In genomic region chr11:68314886-68315580, GRCh38 we compare ENCODE assay signal across 9 cellular contexts. TPM values are rescaled to one million over a fixed set of nuclear protein-coding genes. Genes with fewer than 3 reads are reported as not detected.
DNase-seq lines count a peak whose midpoint lies in the region; ATAC-seq, FAIRE-seq and TF ChIP-seq lines count a peak whose summit lies in the region.
"Had no signal": no experiment of that assay in that cellular context is flagged by ENCODE, and none has a peak within 500 bp of the region (broad histone marks: within the 10 kb centered on the region; RNA-seq: fewer than 3 reads in every experiment).

No MANE protein-coding gene starts in this region.

- H3K4me2 ChIP-seq in HepG2 (ENCODE audit: low read depth, low read length) = peak overlapping the region; percentile 86
- no peak overlapping the region for H3K4me2 ChIP-seq in Karpas-422 (ENCODE audit: low read depth, low read length, poor library complexity, severe bottlenecking)

- H3K4me1 Mint-ChIP-seq in activated T-cell treated with anti-CD3 and anti-CD28 coated beads, Interleukin-2, amount 50 U/mL, for 24 hours (ENCODE audit: low read depth) = peaks cover 18% of the 10 kb centered on the region

- H3K4me1 ChIP-seq in HepG2 (ENCODE audit: insufficient read depth, low read length) = peaks cover 67% of the 10 kb centered on the region
- peaks cover 33 to 60% (median 46%) of the 10 kb centered on the region in 4 donors for H3K4me1 ChIP-seq in upper lobe of left lung
- no peaks in the 10 kb centered on the region for H3K4me1 ChIP-seq in Karpas-422 (ENCODE audit: low read length)

- POLR2A ChIA-PET in HepG2 (lab: Yijun Ruan, JAX) = interaction anchor here (0.8 to 5.9 kb wide), 17 partner anchors 10 to 145 kb away, joined by 3 to 209 read pairs (median 8); partner anchors contain the start of genes C11orf24 and PPP6R3

- peaks cover 2% of the 10 kb centered on the region for H3K27me3 Mint-ChIP-seq in activated T-cell treated with anti-CD3 and anti-CD28 coated beads, Interleukin-2, amount 50 U/mL, for 24 hours

- H3K9me3 Mint-ChIP-seq in activated T-cell treated with anti-CD3 and anti-CD28 coated beads, Interleukin-2, amount 50 U/mL, for 24 hours = no peaks in the 10 kb centered on the region
- H3K9me3 Mint-ChIP-seq: IgD-negative memory B cell had no signal

- peak overlapping the region; percentile 64 for H3K27ac ChIP-seq in brain microvascular endothelial cell
- H3K27ac ChIP-seq in HepG2 (ENCODE audit: extremely low read length, insufficient read depth, low read length) = peak overlapping the region; percentile 91
- H3K27ac ChIP-seq in upper lobe of left lung = peak overlapping the region; percentile 66 to 89 (median 71)
- H3K27ac ChIP-seq in Karpas-422 (ENCODE audit: low read length) = no peak overlapping the region

- ATAC-seq in HepG2 (peak; percentile 82), upper lobe of left lung (ENCODE audit: low FRiP score in 2 of 2) (peak in 1 of 2 donors; percentile 5), HG03432 (IDR thresholded peaks at IDR 0.05; ENCODE audit: unreplicated experiment) (no peak)

- TF ChIP-seq RAD21 in HepG2 (CRISPR knock-in tag; IDR thresholded peaks at IDR 0.05) = peak; percentile 49; the same call in 1 of the 2 replicates

- FAIRE-seq in HepG2 (lab: Jason Lieb, UNC) = peak; percentile 83

- no peaks in the 10 kb centered on the region for H3K9me3 ChIP-seq in HepG2 (ENCODE audit: low read length)
- H3K9me3 ChIP-seq in upper lobe of left lung = no peaks in the 10 kb centered on the region
- no peaks in the 10 kb centered on the region for H3K9me3 ChIP-seq in Karpas-422 (ENCODE audit: low read length)

- H4K20me1 ChIP-seq in HepG2 (ENCODE audit: insufficient read depth, low read length) = peaks cover 45% of the 10 kb centered on the region
- H4K20me1 ChIP-seq in Karpas-422 (ENCODE audit: insufficient read depth, low read depth, low read length) = no peaks in the 10 kb centered on the region

- intact Hi-C loops in HepG2 (cut with micrococcal nuclease; ENCODE audit: unreplicated experiment) = loop anchor here (2.0 to 5.0 kb wide), 4 partner anchors 14 to 58 kb away; no protein-coding TSS in a partner anchor

- H3K27me3 ChIP-seq in brain microvascular endothelial cell (replicated peaks) (no peaks in the 10 kb centered on the region), HepG2 (ENCODE audit: control insufficient read depth in 1 of 2, insufficient read depth in 2 of 2, low read length in 2 of 2) (no peaks in the 10 kb centered on the region; a peak in 1 of 5 replicates), upper lobe of left lung (peaks cover 0 to 5% (median 0%) of the 10 kb centered on the region in 4 donors), Karpas-422 (ENCODE audit: low read length) (no peaks in the 10 kb centered on the region)

- 1% methylated on average over 13 of the region's 19 CpGs for WGBS in HepG2 (ENCODE audit: low lambda C conversion rate)
- 38 to 42% methylated on average over 19 of the region's 19 CpGs for WGBS in upper lobe of left lung, 2 donors

- H3K79me2 ChIP-seq in HepG2 (ENCODE audit: insufficient read depth, low read length) (peaks cover 69% of the 10 kb centered on the region), Karpas-422 (ENCODE audit: low read length) (no peaks in the 10 kb centered on the region)

- H3K4me3 ChIP-seq in brain microvascular endothelial cell (ENCODE audit: low read depth, low read length) (peak overlapping the region; percentile 5), HepG2 (replicated peaks in 1 of 3; ENCODE audit: insufficient read depth in 1 of 3, low read depth in 2 of 3, low read length in 3 of 3) (peak overlapping the region; percentile 89 to 98 (median 95)), upper lobe of left lung (peak overlapping the region in 3 of 4 donors; percentile 65 to 73 (median 66)), Karpas-422 (ENCODE audit: low read length) (no peak overlapping the region)

- TF ChIP-seq POLR2A in HepG2 (IDR thresholded peaks at IDR 0.05; ENCODE audit: insufficient read depth in 1 of 2, low read depth in 2 of 2, low read length in 2 of 2) (peak; percentile 89 to 98), upper lobe of left lung (IDR thresholded peaks at IDR 0.05) (no peak)

- no peak for DNase-seq in activated T-cell treated with anti-CD3 and anti-CD28 coated beads, Interleukin-2, amount 50 U/mL, for 24 hours
- no peak for DNase-seq in activated T-cell treated with anti-CD3 and anti-CD28 coated beads for 4 hours
- peak; percentile 21 for DNase-seq in brain microvascular endothelial cell
- peak; percentile 96 for DNase-seq in HepG2 (ENCODE audit: low spot score)
- no peak for DNase-seq in upper lobe of left lung
- no peak for DNase-seq in Karpas-422
- no peak for DNase-seq in DMS 273 (lab: John Stamatoyannopoulos, UW; ENCODE audit: unreplicated experiment)

- H3K9ac ChIP-seq in HepG2 (ENCODE audit: insufficient read depth, low read depth, low read length) (peak overlapping the region; percentile 96), Karpas-422 (ENCODE audit: low read length) (no peak overlapping the region)

- TF ChIP-seq CTCF in brain microvascular endothelial cell (IDR thresholded peaks at IDR 0.05; ENCODE audit: low read depth, low read length, missing control alignments) (no peak), HepG2 (CRISPR knock-in tag; IDR thresholded peaks at IDR 0.05) (peak; percentile 27; the same call in 1 of the 2 replicates), upper lobe of left lung (IDR thresholded peaks at IDR 0.05) (no peak)

- CTCF ChIA-PET in HepG2 (lab: Yijun Ruan, JAX; ENCODE audit: low intra/inter-chr PET ratio, low total read pairs) = no interaction called here

- H3K36me3 Mint-ChIP-seq in activated T-cell treated with anti-CD3 and anti-CD28 coated beads, Interleukin-2, amount 50 U/mL, for 24 hours (ENCODE audit: low read depth) = peaks cover 2% of the 10 kb centered on the region
- H3K36me3 Mint-ChIP-seq: IgD-negative memory B cell had no signal

- in situ Hi-C loops in brain microvascular endothelial cell (cut with HindIII; ENCODE audit: low pct_ligation_motif_present, low sequenced_read_pairs) = no loop called here
- in situ Hi-C loops in HepG2 (cut with HindIII; ENCODE audit: extremely low pct_ligation_motif_present, low pct_unique_long_range_greater_than_20kb) = loop anchor here (5.0 kb wide), 1 partner anchor 67 kb away; no protein-coding TSS in a partner anchor

- no TSS peak for BruUV-seq in HepG2 (replicated peaks; lab: Mats Ljungman, UMichigan)

- H2AFZ ChIP-seq in HepG2 (ENCODE audit: low read length) = no peak overlapping the region
- H2AFZ ChIP-seq in Karpas-422 (ENCODE audit: low read length) = no peak overlapping the region

- TF ChIP-seq EP300 in HepG2 (IDR thresholded peaks at IDR 0.05; ENCODE audit: low read depth in 2 of 2, low read length in 2 of 2) (peak in 1 of 2 experiments; percentile 57; a peak in 2 of 4 replicates), HepG2 (CRISPR knock-in tag; IDR thresholded peaks at IDR 0.05; ENCODE audit: borderline replicate concordance) (no peak; the same call in 1 of the 2 replicates), upper lobe of left lung (IDR thresholded peaks at IDR 0.05) (no peak)

- no peaks in the 10 kb centered on the region for H3K36me3 ChIP-seq in brain microvascular endothelial cell (replicated peaks)
- H3K36me3 ChIP-seq in HepG2 (replicated peaks in 1 of 2; ENCODE audit: control insufficient read depth in 1 of 2, insufficient read depth in 2 of 2, low read length in 2 of 2) = peaks cover 0 to 6% of the 10 kb centered on the region in 2 experiments; a peak in 3 of 5 replicates
- no peaks in the 10 kb centered on the region for H3K36me3 ChIP-seq in upper lobe of left lung
- no peaks in the 10 kb centered on the region for H3K36me3 ChIP-seq in Karpas-422 (ENCODE audit: insufficient read depth, low read length)

- peak overlapping the region; percentile 85 for H3K4me3 Mint-ChIP-seq in activated T-cell treated with anti-CD3 and anti-CD28 coated beads, Interleukin-2, amount 50 U/mL, for 24 hours

- H3K27ac Mint-ChIP-seq in activated T-cell treated with anti-CD3 and anti-CD28 coated beads, Interleukin-2, amount 50 U/mL, for 24 hours = no peak overlapping the region
- H3K27ac Mint-ChIP-seq: IgD-negative memory B cell had no signal

- no peaks in the 10 kb centered on the region for H3K9me2 ChIP-seq in Karpas-422 (replicated peaks; ENCODE audit: insufficient read depth, low read length)

RNA-seq across cellular contexts. Expression of gene LRP5, which starts 2.6 kb away (rescaled TPM):
- total RNA-seq in HepG2 (2016; rRNA removed; fragmentation: Illumina TruSeq; extraction: Trizol) (23.6 and 40.4 TPM in 2 replicates), upper lobe of left lung (10 to 100 TPM; 51.5 to 79.4 (median 67.6) TPM)
- total RNA-seq in HepG2 (2016; cell fraction: cytosol; rRNA removed; fragmentation: Illumina TruSeq; extraction: Trizol; ENCODE audit: low read depth) = 19.7 and 22.6 TPM in 2 replicates
- total RNA-seq in HepG2 (2016; cell fraction: insoluble cytoplasmic fraction; rRNA removed; fragmentation: Illumina TruSeq; extraction: Trizol) = 17.6 and 41.1 TPM in 2 replicates
- total RNA-seq in HepG2 (2016; cell fraction: membrane; rRNA removed; fragmentation: Illumina TruSeq; extraction: Trizol) = 27.9 and 29.7 TPM in 2 replicates
- total RNA-seq in HepG2 (2016; cell fraction: nucleus; rRNA removed; fragmentation: Illumina TruSeq; extraction: Trizol) = 50.9 and 60.6 TPM in 2 replicates
- polyA plus RNA-seq in HepG2 (2011; rRNA removed) = 64.0 and 83.4 TPM in 2 replicates
- polyA plus RNA-seq in HepG2 (2011; cell fraction: cytosol; rRNA removed) = 37.9 and 59.3 TPM in 2 replicates
- 131 and 158 TPM in 2 replicates for polyA plus RNA-seq in HepG2 (2011; cell fraction: nucleus; rRNA removed)
- 80.7 and 119 TPM in 2 replicates for polyA plus RNA-seq in HepG2 (2012)
- polyA plus RNA-seq in HepG2 (2016; cell fraction: cytosol; fragmentation: Illumina TruSeq; extraction: Trizol; ENCODE audit: low read depth) = 10.8 and 12.1 TPM in 2 replicates
- 25.6 and 36.8 TPM in 2 replicates for polyA plus RNA-seq in HepG2 (2016; cell fraction: insoluble cytoplasmic fraction; fragmentation: Illumina TruSeq; extraction: Trizol; ENCODE audit: low read depth)
- 20.7 and 25.9 TPM in 2 replicates for polyA plus RNA-seq in HepG2 (2016; cell fraction: membrane; fragmentation: Illumina TruSeq; extraction: Trizol; ENCODE audit: low read depth)
- 130 and 133 TPM in 2 replicates for polyA plus RNA-seq in HepG2 (2016; cell fraction: nucleus; fragmentation: Illumina TruSeq; extraction: Trizol; ENCODE audit: insufficient read depth, low read depth)
- 49.7 and 219 TPM in 2 replicates for polyA minus RNA-seq in HepG2 (2011; rRNA and poly(A)+ RNA removed; ENCODE audit: low replicate concordance)
- 75.4 and 75.5 TPM in 2 replicates for polyA minus RNA-seq in HepG2 (2011; cell fraction: cytosol; rRNA and poly(A)+ RNA removed)
- polyA minus RNA-seq in HepG2 (2011; cell fraction: nucleus; rRNA and poly(A)+ RNA removed) = 58.3 and 59.0 TPM in 2 replicates
- total RNA-seq in Karpas-422 (2014; rRNA removed; shearing (Covaris generic); ENCODE audit: low replicate concordance) = 0.04 and 0.07 TPM in 2 replicates

RNA-seq across cellular contexts. Expression of gene C11orf24, which starts 43.3 kb away (rescaled TPM):
- total RNA-seq in HepG2 (2016; rRNA removed; fragmentation: Illumina TruSeq; extraction: Trizol) = 50.8 and 55.5 TPM in 2 replicates
- total RNA-seq in HepG2 (2016; cell fraction: cytosol; rRNA removed; fragmentation: Illumina TruSeq; extraction: Trizol; ENCODE audit: low read depth) = 110 and 141 TPM in 2 replicates
- 53.9 and 57.2 TPM in 2 replicates for total RNA-seq in HepG2 (2016; cell fraction: insoluble cytoplasmic fraction; rRNA removed; fragmentation: Illumina TruSeq; extraction: Trizol)
- total RNA-seq in HepG2 (2016; cell fraction: membrane; rRNA removed; fragmentation: Illumina TruSeq; extraction: Trizol) = 100.0 and 131 TPM in 2 replicates
- total RNA-seq in HepG2 (2016; cell fraction: nucleus; rRNA removed; fragmentation: Illumina TruSeq; extraction: Trizol) = 32.7 and 33.6 TPM in 2 replicates
- 52.9 and 62.4 TPM in 2 replicates for polyA plus RNA-seq in HepG2 (2011; rRNA removed)
- 58.4 and 70.2 TPM in 2 replicates for polyA plus RNA-seq in HepG2 (2011; cell fraction: cytosol; rRNA removed)
- polyA plus RNA-seq in HepG2 (2011; cell fraction: nucleus; rRNA removed) = 58.8 and 59.2 TPM in 2 replicates
- polyA plus RNA-seq in HepG2 (2012) = 50.8 and 63.8 TPM in 2 replicates
- 122 and 158 TPM in 2 replicates for polyA plus RNA-seq in HepG2 (2016; cell fraction: cytosol; fragmentation: Illumina TruSeq; extraction: Trizol; ENCODE audit: low read depth)
- polyA plus RNA-seq in HepG2 (2016; cell fraction: insoluble cytoplasmic fraction; fragmentation: Illumina TruSeq; extraction: Trizol; ENCODE audit: low read depth) = 61.2 and 70.0 TPM in 2 replicates
- polyA plus RNA-seq in HepG2 (2016; cell fraction: membrane; fragmentation: Illumina TruSeq; extraction: Trizol; ENCODE audit: low read depth) = 97.9 and 125 TPM in 2 replicates
- 71.8 and 76.2 TPM in 2 replicates for polyA plus RNA-seq in HepG2 (2016; cell fraction: nucleus; fragmentation: Illumina TruSeq; extraction: Trizol; ENCODE audit: insufficient read depth, low read depth)
- 53.9 and 60.5 TPM in 2 replicates for polyA minus RNA-seq in HepG2 (2011; rRNA and poly(A)+ RNA removed; ENCODE audit: low replicate concordance)
- polyA minus RNA-seq in HepG2 (2011; cell fraction: cytosol; rRNA and poly(A)+ RNA removed) = 26.4 and 31.4 TPM in 2 replicates
- 19.3 and 23.5 TPM in 2 replicates for polyA minus RNA-seq in HepG2 (2011; cell fraction: nucleus; rRNA and poly(A)+ RNA removed)
- 10 to 100 TPM; 13.9 to 37.5 (median 24.0) TPM for total RNA-seq in upper lobe of left lung
- total RNA-seq in Karpas-422 (2014; rRNA removed; shearing (Covaris generic); ENCODE audit: low replicate concordance) = 25.4 and 37.4 TPM in 2 replicates

Comparison
In these comparisons a context has a peak if more than half of its experiments do, and no peak if none do; other contexts are left out.
1. DNase-seq: peak in brain microvascular endothelial cell (single experiment) and HepG2 (single experiment); none in activated T-cell treated with anti-CD3 and anti-CD28 coated beads, Interleukin-2, amount 50 U/mL, for 24 hours (single experiment), activated T-cell treated with anti-CD3 and anti-CD28 coated beads for 4 hours (single experiment), upper lobe of left lung (0 of 2), Karpas-422 (single experiment) and DMS 273 (single experiment).
2. POLR2A ChIP-seq: peak in HepG2 (2 of 2); none in upper lobe of left lung (0 of 4).
3. RNA of gene LRP5, which starts 2.6 kb away (total RNA-seq): 51.5 to 79.4 TPM in upper lobe of left lung and 17.6 to 60.6 TPM in HepG2; 0.04 to 0.07 TPM in Karpas-422; every median in the first group is over 10 times any median in the second.